Comparison of ENCODE assay signal across 30 cellular contexts in the genomic region with DNA sequence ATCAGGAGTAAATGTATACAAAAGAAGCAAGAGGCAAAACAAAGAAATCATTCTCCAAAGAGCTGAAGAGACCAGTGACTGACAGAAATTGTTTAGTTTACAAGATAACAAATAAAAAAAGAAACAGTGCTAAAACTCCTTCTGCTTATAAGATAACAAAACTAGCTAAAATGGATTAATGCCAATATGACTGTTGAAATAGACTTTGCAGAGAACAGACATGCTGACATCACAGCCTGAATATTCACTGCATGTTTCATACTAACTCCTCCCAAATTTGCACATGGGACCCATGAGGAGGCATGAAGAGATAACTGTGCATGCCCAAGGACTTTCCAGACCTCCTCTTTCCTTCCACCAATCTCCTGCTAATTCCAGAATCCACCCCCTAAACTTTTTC. TPM values are rescaled to one million over a fixed set of nuclear protein-coding genes. Genes with fewer than 3 reads are reported as not detected.
"Had no signal": no experiment of that assay in that cellular context is flagged by ENCODE, and none has a peak within 500 bp of the region (broad histone marks: within the 10 kb centered on the region; RNA-seq: fewer than 3 reads in every experiment).

No MANE protein-coding gene starts in this region.

- H3K9me3 ChIP-seq: upper lobe of right lung had no signal

- H3K36me3 ChIP-seq: upper lobe of right lung had no signal

- DNase-seq: activated CD4-positive, alpha-beta T cell treated with anti-CD3 and anti-CD28 coated beads, Interleukin-2, amount 10 ng/mL, durations not matched to agents 7 days and 5 days; activated CD8-positive, alpha-beta memory T cell treated with anti-CD3 and anti-CD28 coated beads for 24 hours; activated CD8-positive, alpha-beta memory T cell treated with anti-CD3 and anti-CD28 coated beads, Interleukin-2, amount 50 U/mL, for 48 hours; activated effector memory CD4-positive, alpha-beta T cell treated with anti-CD3 and anti-CD28 coated beads, Interleukin-2, amount 50 U/mL, for 16 hours; activated naive CD4-positive, alpha-beta T cell treated with anti-CD3 and anti-CD28 coated beads, Interleukin-2, amount 50 U/mL, for 16 hours; activated T-cell treated with anti-CD3 and anti-CD28 coated beads, Interleukin-2, amount 50 U/mL, for 48 hours; caudate nucleus; endodermal cell; hippocampal formation; mammary epithelial cell; nephron progenitor cell; nucleus accumbens; posterior cingulate gyrus; stimulated activated CD4-positive, alpha-beta T cell treated with anti-CD3 and anti-CD28 coated beads, Interleukin-12 subunit alpha, Interleukin-12 subunit beta, amount 100 ng/mL, for 4 hours; stimulated activated CD4-positive, alpha-beta T cell treated with anti-CD3 and anti-CD28 coated beads, Interleukin-1b, Interleukin-23, amount 100 ng/mL, for 48 hours; stimulated activated CD8-positive, alpha-beta memory T cell treated with anti-CD3 and anti-CD28 coated beads, Interleukin-4, amount 100 ng/mL, for 48 hours; stimulated activated naive CD4-positive, alpha-beta T cell; T-helper 1 cell; T-helper 9 cell; upper lobe of right lung had no signal

- H3K4me3 ChIP-seq: upper lobe of right lung had no signal

- FAIRE-seq: keratinocyte had no signal

- H3K27ac ChIP-seq: upper lobe of right lung had no signal

- H3K4me1 ChIP-seq: upper lobe of right lung had no signal

- ATAC-seq: activated CD4-positive, CD25-positive, alpha-beta regulatory T cell treated with anti-CD3 and anti-CD28 coated beads, Interleukin-2, amount 50 U/mL, for 24 hours; left lobe of liver; SK-N-SH treated with all-trans-retinoic acid at 6 μM for 48 hours; upper lobe of right lung had no signal

RNA-seq across cellular contexts. Expression of gene GABRA4, which starts 6.2 kb away (rescaled TPM):
- total RNA-seq: activated CD4-positive, alpha-beta T cell treated with anti-CD3 and anti-CD28 coated beads, Interleukin-2, amount 10 ng/mL, durations not matched to agents 7 days and 5 days; epithelial cell of proximal tubule; fibroblast of villous mesenchyme; glomerular endothelial cell; left lobe of liver; mammary epithelial cell; myocyte; renal cortical epithelial cell; upper lobe of right lung had no signal
- polyA plus RNA-seq: adipose tissue, keratinocyte, mammary epithelial cell had no signal

RNA-seq across cellular contexts. Expression of gene GABRB1, which starts 31.8 kb away (rescaled TPM):
- total RNA-seq: activated CD4-positive, alpha-beta T cell treated with anti-CD3 and anti-CD28 coated beads, Interleukin-2, amount 10 ng/mL, durations not matched to agents 7 days and 5 days; endodermal cell; fibroblast of villous mesenchyme; left lobe of liver; mammary epithelial cell; myocyte; upper lobe of right lung had no signal
- polyA plus RNA-seq: keratinocyte, mammary epithelial cell had no signal
